In the genomic region with DNA sequence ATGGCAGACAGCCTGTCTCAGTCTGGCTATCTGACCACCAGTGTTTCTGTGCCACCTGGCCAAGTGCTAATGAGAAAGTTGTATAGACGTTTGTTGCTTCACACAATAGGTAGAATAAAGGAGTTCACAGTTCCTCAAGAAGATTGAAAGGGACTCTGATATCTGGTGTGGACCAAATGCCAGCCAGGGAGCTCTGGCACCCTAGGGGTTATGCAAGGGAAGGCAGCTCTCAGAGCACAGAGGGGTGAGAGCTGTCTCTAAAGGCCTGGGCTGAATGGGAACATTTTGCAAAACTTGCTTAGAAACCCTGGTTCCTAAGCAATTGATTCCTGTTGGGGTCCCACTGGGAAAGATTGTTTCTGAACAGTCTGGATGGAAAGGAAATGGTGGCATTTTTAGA, we compare ENCODE assay signal across 28 cellular contexts.
"Had no signal": no experiment of that assay in that cellular context is flagged by ENCODE, and none has a peak within 500 bp of the region (broad histone marks: within the 10 kb centered on the region; RNA-seq: fewer than 3 reads in every experiment).

No MANE protein-coding gene starts in this region.

- H3K27ac Mint-ChIP-seq: activated CD4-positive, alpha-beta memory T cell treated with anti-CD3 and anti-CD28 coated beads, Interleukin-2, amount 10 ng/mL, durations not matched to agents 7 days and 5 days; activated CD4-positive, alpha-beta T cell treated with anti-CD3 and anti-CD28 coated beads, Interleukin-2, amount 10 ng/mL, durations not matched to agents 7 days and 5 days; activated naive CD4-positive, alpha-beta T cell treated with anti-CD3 and anti-CD28 coated beads, Interleukin-2, amount 10 ng/mL, durations not matched to agents 7 days and 5 days; activated naive CD8-positive, alpha-beta T cell treated with anti-CD3 and anti-CD28 coated beads, Interleukin-2, amount 10 ng/mL, durations not matched to agents 7 days and 5 days; activated T-cell treated with anti-CD3 and anti-CD28 coated beads, Interleukin-2, amount 50 U/mL, for 24 hours; naive thymus-derived CD8-positive, alpha-beta T cell; stimulated activated naive CD8-positive, alpha-beta T cell treated with anti-CD3 and anti-CD28 coated beads, Interleukin-15, amount 100 ng/mL, for 72 hours; T-helper 17 cell had no signal

- H3K9me3 Mint-ChIP-seq: activated CD4-positive, alpha-beta memory T cell treated with anti-CD3 and anti-CD28 coated beads, Interleukin-2, amount 10 ng/mL, durations not matched to agents 7 days and 5 days; activated CD4-positive, alpha-beta T cell treated with anti-CD3 and anti-CD28 coated beads, Interleukin-2, amount 10 ng/mL, durations not matched to agents 7 days and 5 days; activated naive CD4-positive, alpha-beta T cell treated with anti-CD3 and anti-CD28 coated beads, Interleukin-2, amount 10 ng/mL, durations not matched to agents 7 days and 5 days; activated naive CD8-positive, alpha-beta T cell treated with anti-CD3 and anti-CD28 coated beads, Interleukin-2, amount 10 ng/mL, durations not matched to agents 7 days and 5 days; activated T-cell treated with anti-CD3 and anti-CD28 coated beads, Interleukin-2, amount 50 U/mL, for 24 hours; stimulated activated naive CD8-positive, alpha-beta T cell treated with anti-CD3 and anti-CD28 coated beads, Interleukin-15, amount 100 ng/mL, for 72 hours had no signal

- H3K27ac ChIP-seq: epithelial cell of prostate, esophagus squamous epithelium, right lobe of liver, upper lobe of left lung, vagina had no signal

- H3K4me1 Mint-ChIP-seq: activated naive CD8-positive, alpha-beta T cell treated with anti-CD3 and anti-CD28 coated beads, Interleukin-2, amount 10 ng/mL, durations not matched to agents 7 days and 5 days; naive thymus-derived CD8-positive, alpha-beta T cell; stimulated activated naive CD8-positive, alpha-beta T cell treated with anti-CD3 and anti-CD28 coated beads, Interleukin-15, amount 100 ng/mL, for 72 hours had no signal

- DNase-seq: activated CD4-positive, alpha-beta memory T cell treated with anti-CD3 and anti-CD28 coated beads, Interleukin-2, amount 10 ng/mL, durations not matched to agents 7 days and 5 days; activated CD4-positive, alpha-beta T cell treated with anti-CD3 and anti-CD28 coated beads for 1 hour; activated CD4-positive, alpha-beta T cell treated with anti-CD3 and anti-CD28 coated beads, Interleukin-2, amount 10 ng/mL, durations not matched to agents 7 days and 5 days; activated CD8-positive, alpha-beta memory T cell treated with anti-CD3 and anti-CD28 coated beads, Interleukin-2, amount 50 U/mL, for 48 hours; activated gamma-delta T cell; activated naive CD4-positive, alpha-beta T cell treated with anti-CD3 and anti-CD28 coated beads, Interleukin-2, amount 10 ng/mL, durations not matched to agents 7 days and 5 days; activated naive CD8-positive, alpha-beta T cell treated with anti-CD3 and anti-CD28 coated beads, Interleukin-2, amount 10 ng/mL, durations not matched to agents 7 days and 5 days; activated T-cell treated with anti-CD3 and anti-CD28 coated beads, Interleukin-2, amount 50 U/mL, for 24 hours; caudate nucleus; dermis blood vessel endothelial cell; effector CD4-positive, alpha-beta T cell; esophagus squamous epithelium; kidney; left colon; naive thymus-derived CD8-positive, alpha-beta T cell; posterior cingulate gyrus; right lobe of liver; stimulated activated CD4-positive, alpha-beta T cell treated with anti-CD3 and anti-CD28 coated beads, Interleukin-4, amount 100 ng/mL, for 1 hour; stimulated activated naive CD8-positive, alpha-beta T cell treated with anti-CD3 and anti-CD28 coated beads, Interleukin-15, amount 100 ng/mL, for 72 hours; substantia nigra; T-helper 17 cell; T1000; upper lobe of left lung had no signal

- H3K4me3 ChIP-seq: esophagus squamous epithelium, right lobe of liver, upper lobe of left lung, vagina had no signal

- H3K4me3 Mint-ChIP-seq: activated CD4-positive, alpha-beta memory T cell treated with anti-CD3 and anti-CD28 coated beads, Interleukin-2, amount 10 ng/mL, durations not matched to agents 7 days and 5 days; activated CD4-positive, alpha-beta T cell treated with anti-CD3 and anti-CD28 coated beads, Interleukin-2, amount 10 ng/mL, durations not matched to agents 7 days and 5 days; activated naive CD4-positive, alpha-beta T cell treated with anti-CD3 and anti-CD28 coated beads, Interleukin-2, amount 10 ng/mL, durations not matched to agents 7 days and 5 days; activated naive CD8-positive, alpha-beta T cell treated with anti-CD3 and anti-CD28 coated beads, Interleukin-2, amount 10 ng/mL, durations not matched to agents 7 days and 5 days; activated T-cell treated with anti-CD3 and anti-CD28 coated beads, Interleukin-2, amount 50 U/mL, for 24 hours; naive thymus-derived CD8-positive, alpha-beta T cell; stimulated activated naive CD8-positive, alpha-beta T cell treated with anti-CD3 and anti-CD28 coated beads, Interleukin-15, amount 100 ng/mL, for 72 hours; T-helper 17 cell had no signal

- H3K4me1 ChIP-seq: esophagus squamous epithelium, right lobe of liver, upper lobe of left lung, vagina had no signal

- FAIRE-seq: colon, endometrium, frontal cortex, kidney had no signal

- H3K27me3 Mint-ChIP-seq: activated CD4-positive, alpha-beta memory T cell treated with anti-CD3 and anti-CD28 coated beads, Interleukin-2, amount 10 ng/mL, durations not matched to agents 7 days and 5 days; activated CD4-positive, alpha-beta T cell treated with anti-CD3 and anti-CD28 coated beads, Interleukin-2, amount 10 ng/mL, durations not matched to agents 7 days and 5 days; activated naive CD4-positive, alpha-beta T cell treated with anti-CD3 and anti-CD28 coated beads, Interleukin-2, amount 10 ng/mL, durations not matched to agents 7 days and 5 days; activated naive CD8-positive, alpha-beta T cell treated with anti-CD3 and anti-CD28 coated beads, Interleukin-2, amount 10 ng/mL, durations not matched to agents 7 days and 5 days; activated T-cell treated with anti-CD3 and anti-CD28 coated beads, Interleukin-2, amount 50 U/mL, for 24 hours; naive thymus-derived CD8-positive, alpha-beta T cell; stimulated activated naive CD8-positive, alpha-beta T cell treated with anti-CD3 and anti-CD28 coated beads, Interleukin-15, amount 100 ng/mL, for 72 hours had no signal

- ATAC-seq: left colon; naive thymus-derived CD8-positive, alpha-beta T cell; right lobe of liver; stimulated activated naive CD8-positive, alpha-beta T cell treated with anti-CD3 and anti-CD28 coated beads, Interleukin-15, amount 100 ng/mL, for 72 hours; T-helper 17 cell had no signal

- H3K36me3 Mint-ChIP-seq: activated naive CD4-positive, alpha-beta T cell treated with anti-CD3 and anti-CD28 coated beads, Interleukin-2, amount 10 ng/mL, durations not matched to agents 7 days and 5 days; activated naive CD8-positive, alpha-beta T cell treated with anti-CD3 and anti-CD28 coated beads, Interleukin-2, amount 10 ng/mL, durations not matched to agents 7 days and 5 days; naive thymus-derived CD8-positive, alpha-beta T cell had no signal

- H3K36me3 ChIP-seq: esophagus squamous epithelium, right lobe of liver, upper lobe of left lung, vagina had no signal

- H3K9me3 ChIP-seq: esophagus squamous epithelium, right lobe of liver, upper lobe of left lung, vagina had no signal

- H3K27me3 ChIP-seq: esophagus squamous epithelium, right lobe of liver, upper lobe of left lung, vagina had no signal
